12 cellular contexts compared by ENCODE assay signal in the genomic region with DNA sequence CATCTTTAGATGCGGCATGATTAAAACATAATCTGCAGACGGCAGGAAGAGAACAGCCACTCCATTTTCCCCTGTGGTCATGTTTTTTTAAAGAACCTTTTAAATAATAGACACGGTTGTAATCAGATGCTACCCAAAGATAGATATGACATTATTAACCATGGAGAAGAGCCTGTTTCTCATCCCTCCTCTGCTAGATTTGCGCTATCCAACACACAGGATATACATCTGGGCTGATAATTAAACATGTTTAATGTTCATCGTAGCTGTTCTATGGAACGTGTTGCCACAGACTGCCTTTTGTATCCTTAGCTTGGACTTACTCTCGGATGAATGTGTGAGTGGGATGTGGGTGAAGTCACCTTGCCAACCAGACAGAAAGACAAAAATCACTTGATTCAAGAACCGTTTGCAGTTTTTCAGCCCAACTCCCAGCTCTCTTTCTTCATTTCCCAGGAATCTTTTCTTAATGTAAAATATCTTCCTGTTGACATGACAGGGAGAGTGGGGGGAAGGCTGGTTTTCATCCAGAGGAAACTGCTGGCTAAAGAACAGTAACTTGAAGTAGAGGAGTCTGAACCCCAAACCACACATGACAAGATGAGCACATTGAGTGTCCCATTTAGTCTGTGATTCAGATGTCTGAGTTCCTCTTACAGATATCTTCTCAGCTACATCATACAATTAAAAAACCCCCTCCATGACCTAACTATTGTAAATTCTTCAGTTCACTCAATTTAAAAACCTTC.
DNase-seq lines count a peak whose midpoint lies in the region; ATAC-seq and TF ChIP-seq lines count a peak whose summit lies in the region.
"Had no signal": no experiment of that assay in that cellular context is flagged by ENCODE, and none has a peak within 500 bp of the region (broad histone marks: within the 10 kb centered on the region; RNA-seq: fewer than 3 reads in every experiment).

No MANE protein-coding gene starts in this region.

- in situ Hi-C loops in gastrocnemius medialis (cut with MboI; ENCODE audit: low sequenced_read_pairs in 4 of 4) = no loop called here

- no peak overlapping the region for H4K12ac ChIP-seq in trophoblast cell (ENCODE audit: low read depth, low read length)

- H3K79me2 ChIP-seq in trophoblast cell (ENCODE audit: control insufficient read depth, insufficient read depth, low read length, poor library complexity) = peaks cover 3% of the 10 kb centered on the region

- no peak for TF ChIP-seq POLR2A in gastrocnemius medialis (IDR thresholded peaks at IDR 0.05)

- no peak overlapping the region for H3K4me3 ChIP-seq in adipocyte (ENCODE audit: low read length)
- H3K4me3 ChIP-seq in trophoblast cell (ENCODE audit: low read depth, low read length) = no peak overlapping the region
- no peak overlapping the region for H3K4me3 ChIP-seq in gastrocnemius medialis
- H3K4me3 ChIP-seq: BLaER1 had no signal

- peak overlapping the region; percentile 79 for H4K91ac ChIP-seq in trophoblast cell (ENCODE audit: low read depth, low read length)

- DNase-seq in EH (ENCODE audit: low read depth) (peak; percentile 81), adipocyte (ENCODE audit: low read depth) (peak; percentile 57), foreskin keratinocyte (peak in 1 of 2 donors; percentile 50), trophoblast cell (no peak), gastrocnemius medialis (no peak), NCI-H2107 (lab: John Stamatoyannopoulos, UW) (no peak), NCI-H128 (lab: John Stamatoyannopoulos, UW; ENCODE audit: unreplicated experiment) (no peak), left cardiac atrium (no peak)
- DNase-seq: activated CD8-positive, alpha-beta memory T cell treated with anti-CD3 and anti-CD28 coated beads for 24 hours; GF-D8; substantia nigra had no signal

- H2AK5ac ChIP-seq in trophoblast cell (ENCODE audit: low read length) = peak overlapping the region; percentile 90

- no peak overlapping the region for H3K4me2 ChIP-seq in trophoblast cell (ENCODE audit: low read length)
- H3K4me2 ChIP-seq: BLaER1 had no signal

- peak overlapping the region; percentile 14 for H3K9ac ChIP-seq in adipocyte (ENCODE audit: low read length)
- no peak overlapping the region for H3K9ac ChIP-seq in trophoblast cell (ENCODE audit: low read length)
- H3K9ac ChIP-seq: BLaER1 had no signal

- ATAC-seq in foreskin keratinocyte (peak; percentile 51), gastrocnemius medialis (no peak), left cardiac atrium (no peak)

- no CpG with 5 or more reads among the region's 8 CpGs for WGBS in trophoblast cell (ENCODE audit: extremely low coverage, insufficient coverage, insufficient read length)

- no peak overlapping the region for H3K23ac ChIP-seq in trophoblast cell (ENCODE audit: low read length)

- H3K14ac ChIP-seq in trophoblast cell (ENCODE audit: low read length) = peak overlapping the region; percentile 65

- TF ChIP-seq CTCF in foreskin keratinocyte (conservative IDR thresholded peaks at IDR 0.05) = no peak
- TF ChIP-seq CTCF in gastrocnemius medialis (IDR thresholded peaks at IDR 0.05 in 4 of 5, conservative IDR thresholded peaks at IDR 0.05 in 1 of 5) = no peak

- H3K36me3 ChIP-seq in adipocyte (ENCODE audit: control insufficient read depth, insufficient read depth, low read length, severe bottlenecking) (no peaks in the 10 kb centered on the region), trophoblast cell (ENCODE audit: control insufficient read depth in 1 of 2, insufficient read depth in 2 of 2, low read length in 2 of 2) (no peaks in the 10 kb centered on the region), gastrocnemius medialis (no peaks in the 10 kb centered on the region)
- H3K36me3 ChIP-seq: BLaER1 had no signal

- intact Hi-C loops in gastrocnemius medialis (cut with DNase I; ENCODE audit: low total_unique reads) = no loop called here
- intact Hi-C loops in left cardiac atrium (cut with DNase I) = no loop called here

- peak overlapping the region; percentile 78 for H2BK5ac ChIP-seq in trophoblast cell (ENCODE audit: low read depth, low read length, poor library complexity)

- peaks cover 43% of the 10 kb centered on the region for H3K79me1 ChIP-seq in trophoblast cell (ENCODE audit: low read length)

- peak overlapping the region; percentile 78 for H2BK120ac ChIP-seq in trophoblast cell (ENCODE audit: insufficient read depth, low read length, poor library complexity)

- H4K8ac ChIP-seq in trophoblast cell (ENCODE audit: low read depth, low read length) = peak overlapping the region; percentile 66

- peaks cover 59% of the 10 kb centered on the region for H3K4me1 ChIP-seq in adipocyte (ENCODE audit: control insufficient read depth, insufficient read depth, low read length)
- peaks cover 33% of the 10 kb centered on the region for H3K4me1 ChIP-seq in foreskin keratinocyte
- peaks cover 17 to 37% of the 10 kb centered on the region in 2 experiments for H3K4me1 ChIP-seq in trophoblast cell (ENCODE audit: control insufficient read depth in 1 of 2, insufficient read depth in 2 of 2, low read length in 2 of 2)
- no peaks in the 10 kb centered on the region for H3K4me1 ChIP-seq in gastrocnemius medialis

- peak overlapping the region; percentile 52 for H2BK12ac ChIP-seq in trophoblast cell (ENCODE audit: low read length)

- peak overlapping the region; percentile 26 for H3K4ac ChIP-seq in trophoblast cell (ENCODE audit: low read depth, low read length)

- H3K27ac ChIP-seq in foreskin keratinocyte (no peak overlapping the region), trophoblast cell (ENCODE audit: low read depth, low read length) (peak overlapping the region; percentile 98), gastrocnemius medialis (no peak overlapping the region)
- H3K27ac ChIP-seq: BLaER1 had no signal

- no peak overlapping the region for H3K18ac ChIP-seq in trophoblast cell (ENCODE audit: low read length)

- H3K9me3 ChIP-seq in adipocyte (ENCODE audit: control insufficient read depth, low read length) = no peaks in the 10 kb centered on the region
- peaks cover 2% of the 10 kb centered on the region for H3K9me3 ChIP-seq in trophoblast cell (ENCODE audit: insufficient read depth, low read depth, low read length)
- H3K9me3 ChIP-seq in gastrocnemius medialis = no peaks in the 10 kb centered on the region
- H3K9me3 ChIP-seq: BLaER1 had no signal

- no peak overlapping the region for H2AFZ ChIP-seq in trophoblast cell (ENCODE audit: insufficient read depth, low read length, poor library complexity)

- H3K27me3 ChIP-seq in adipocyte (replicated peaks; ENCODE audit: control insufficient read depth, insufficient read depth, low read length) (no peaks in the 10 kb centered on the region), foreskin keratinocyte (no peaks in the 10 kb centered on the region), trophoblast cell (ENCODE audit: insufficient read depth, low read length) (no peaks in the 10 kb centered on the region), gastrocnemius medialis (no peaks in the 10 kb centered on the region)
- H3K27me3 ChIP-seq: BLaER1 had no signal

Comparison
In these comparisons a context has a peak if more than half of its experiments do, and no peak if none do; other contexts are left out.
1. DNase-seq: peak in EH (single experiment) and adipocyte (single experiment); none in trophoblast cell (0 of 2), gastrocnemius medialis (0 of 2), NCI-H2107 (single experiment), NCI-H128 (single experiment) and left cardiac atrium (single experiment).